28 cellular contexts compared by ENCODE assay signal in the genomic region with DNA sequence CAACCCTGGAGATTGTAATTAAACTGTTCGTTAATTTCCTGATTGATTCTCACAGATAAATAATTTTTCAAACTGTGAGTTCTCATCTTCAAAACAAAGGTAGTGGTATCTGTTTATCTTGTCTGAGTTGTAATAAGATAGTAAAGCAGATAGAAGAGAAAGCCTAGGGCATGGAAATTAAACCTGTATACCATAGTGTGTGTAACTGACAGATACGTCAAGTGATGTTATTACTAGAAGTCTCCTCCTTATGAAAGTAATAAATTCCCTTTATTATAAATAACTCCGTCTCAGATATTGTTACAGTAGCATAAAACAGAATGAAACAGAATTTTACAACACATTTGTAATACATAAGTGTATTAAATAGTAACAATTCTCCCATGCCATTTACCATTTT.
"Had no signal": no experiment of that assay in that cellular context is flagged by ENCODE, and none has a peak within 500 bp of the region (broad histone marks: within the 10 kb centered on the region; RNA-seq: fewer than 3 reads in every experiment).

No MANE protein-coding gene starts in this region.

- H3K27me3 Mint-ChIP-seq: dendritic cell treated with granulocyte-macrophage colony-stimulating factor and Interleukin-4, amounts not matched to agents 40 ng/mL and 50 ng/mL, for 4 days; effector memory CD8-positive, alpha-beta T cell; naive B cell had no signal

- H3K4me2 ChIP-seq: hepatocyte had no signal

- H3K4me3 ChIP-seq: colonic mucosa, esophagus squamous epithelium, gastrocnemius medialis, heart left ventricle, hepatocyte, left lung, lower lobe of right lung, mucosa of descending colon had no signal

- FAIRE-seq: endometrium had no signal

- H3K4me3 Mint-ChIP-seq: dendritic cell treated with granulocyte-macrophage colony-stimulating factor and Interleukin-4, amounts not matched to agents 40 ng/mL and 50 ng/mL, for 4 days; effector memory CD8-positive, alpha-beta T cell; endodermal cell; immature natural killer cell; mesothelial cell of epicardium; naive B cell had no signal

- DNase-seq: colonic mucosa; cortex of kidney; effector CD8-positive, alpha-beta T cell; effector memory CD8-positive, alpha-beta T cell; endodermal cell; erythroblast; esophagus squamous epithelium; foreskin fibroblast; foreskin melanocyte; gastrocnemius medialis; heart left ventricle; hypothalamus; immature natural killer cell; islet precursor cell; kidney; kidney glomerular epithelial cell; left colon; left lung; left ventricle myocardium superior; lower lobe of right lung; mesenchymal stem cell; mucosa of descending colon; naive B cell had no signal

- H2AFZ ChIP-seq: hepatocyte had no signal

- H3K4me1 ChIP-seq: colonic mucosa, esophagus squamous epithelium, gastrocnemius medialis, heart left ventricle, left lung, lower lobe of right lung had no signal

- H3K27ac ChIP-seq: colonic mucosa, epithelial cell of prostate, esophagus squamous epithelium, gastrocnemius medialis, heart left ventricle, hepatocyte, left lung, lower lobe of right lung had no signal

- H3K27me3 ChIP-seq: colonic mucosa, esophagus squamous epithelium, gastrocnemius medialis, heart left ventricle, hepatocyte, left lung had no signal

- H3K9me3 ChIP-seq: colonic mucosa, gastrocnemius medialis, lower lobe of right lung had no signal

- H3K36me3 ChIP-seq: colonic mucosa, esophagus squamous epithelium, gastrocnemius medialis, heart left ventricle, left lung, lower lobe of right lung had no signal

- H3K4me1 Mint-ChIP-seq: endodermal cell, immature natural killer cell, naive B cell had no signal

- H3K36me3 Mint-ChIP-seq: naive B cell had no signal

- H3K27ac Mint-ChIP-seq: dendritic cell treated with granulocyte-macrophage colony-stimulating factor and Interleukin-4, amounts not matched to agents 40 ng/mL and 50 ng/mL, for 4 days; effector memory CD8-positive, alpha-beta T cell; endodermal cell; immature natural killer cell; mesothelial cell of epicardium; naive B cell had no signal

- H3K79me2 ChIP-seq: hepatocyte had no signal
